Comparison of ENCODE assay signal across 10 cellular contexts in the genomic region with DNA sequence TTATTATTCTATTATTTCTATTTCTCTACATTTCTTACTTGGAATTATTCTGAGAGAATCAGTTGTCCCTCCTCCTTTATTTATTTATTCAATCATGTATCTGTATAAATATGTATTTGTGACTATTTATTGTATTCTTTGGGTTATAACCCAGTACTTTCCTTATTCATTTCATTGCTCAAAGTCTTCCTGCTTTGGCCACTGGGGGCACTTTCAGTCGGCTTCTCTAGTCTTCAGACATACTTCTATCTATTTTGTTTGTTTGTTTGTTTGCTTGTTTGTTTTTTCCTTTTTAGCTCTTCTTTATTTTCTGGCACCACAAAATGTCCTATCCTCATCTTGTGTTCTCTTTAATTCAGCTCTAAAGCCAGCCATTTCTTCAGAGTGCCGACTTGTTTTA.
A peak's percentile ranks its signal among the peaks of the same experiment; 100 is the strongest.
DNase-seq lines count a peak whose midpoint lies in the region; ATAC-seq and TF ChIP-seq lines count a peak whose summit lies in the region.
"Had no signal": no experiment of that assay in that cellular context is flagged by ENCODE, and none has a peak within 500 bp of the region (broad histone marks: within the 10 kb centered on the region; RNA-seq: fewer than 3 reads in every experiment).

No MANE protein-coding gene starts in this region.

- ATAC-seq in GM18498 (IDR thresholded peaks at IDR 0.05; ENCODE audit: unreplicated experiment): peak; percentile 48
- no peak for ATAC-seq in IMR-90 (ENCODE audit: low read depth)
- ATAC-seq: activated naive CD4-positive, alpha-beta T cell treated with anti-CD3 and anti-CD28 coated beads, Interleukin-2, amount 50 U/mL, for 72 hours had no signal

- H2BK20ac ChIP-seq in IMR-90 (ENCODE audit: low read depth, low read length): no peak overlapping the region

- POLR2A ChIA-PET in IMR-90 (lab: Charles Lee; ENCODE audit: unreplicated experiment): interaction anchor here (0.5 kb wide), 1 partner anchor 430 kb away, joined by 20 read pairs; no protein-coding TSS in a partner anchor

- H3K9me3 ChIP-seq in IMR-90 (ENCODE audit: control insufficient read depth, insufficient read depth, low read length): no peaks in the 10 kb centered on the region

- no peak overlapping the region for H2AK5ac ChIP-seq in IMR-90 (ENCODE audit: low read depth, low read length)

- no peak overlapping the region for H3K18ac ChIP-seq in IMR-90 (ENCODE audit: low read depth, low read length)

- H3K4me1 Mint-ChIP-seq in chondrocyte (ENCODE audit: low read depth) (peaks cover 44% of the 10 kb centered on the region), progenitor cell of endocrine pancreas (ENCODE audit: low read depth) (no peaks in the 10 kb centered on the region)

- no peaks in the 10 kb centered on the region for H4K20me1 ChIP-seq in IMR-90 (ENCODE audit: insufficient read depth, low read length)

- no peak for TF ChIP-seq POLR2A in IMR-90 (IDR thresholded peaks at IDR 0.05; ENCODE audit: low read depth, low read length)

- no peak overlapping the region for H3K27ac ChIP-seq in IMR-90 (ENCODE audit: insufficient read depth, low read length)

- H3K4me3 ChIP-seq in IMR-90 (ENCODE audit: insufficient read depth, low read depth, low read length): no peak overlapping the region

- no peak overlapping the region for H3K9ac ChIP-seq in IMR-90 (ENCODE audit: low read depth, low read length)

- no peak overlapping the region for H3K4ac ChIP-seq in IMR-90 (ENCODE audit: low read depth, low read length)

- H3K27me3 Mint-ChIP-seq in chondrocyte (ENCODE audit: low read depth) (no peaks in the 10 kb centered on the region), progenitor cell of endocrine pancreas (peaks cover 12% of the 10 kb centered on the region)

- no peaks in the 10 kb centered on the region for H3K36me3 ChIP-seq in IMR-90 (ENCODE audit: control insufficient read depth, insufficient read depth, low read length)

- H3K9me3 Mint-ChIP-seq in chondrocyte (ENCODE audit: low read depth) (no peaks in the 10 kb centered on the region), progenitor cell of endocrine pancreas (ENCODE audit: low read depth) (no peaks in the 10 kb centered on the region)
- H3K9me3 Mint-ChIP-seq: activated naive CD4-positive, alpha-beta T cell treated with anti-CD3 and anti-CD28 coated beads, Interleukin-2, amount 50 U/mL, for 72 hours had no signal

- H3K36me3 Mint-ChIP-seq in chondrocyte (ENCODE audit: low read depth) (no peaks in the 10 kb centered on the region), progenitor cell of endocrine pancreas (ENCODE audit: insufficient read depth) (no peaks in the 10 kb centered on the region)
- H3K36me3 Mint-ChIP-seq: activated naive CD4-positive, alpha-beta T cell treated with anti-CD3 and anti-CD28 coated beads, Interleukin-2, amount 50 U/mL, for 72 hours had no signal

- no peaks in the 10 kb centered on the region for H3K27me3 ChIP-seq in IMR-90 (ENCODE audit: control insufficient read depth, insufficient read depth, low read length)

- WGBS in IMR-90 (ENCODE audit: extremely low coverage in 2 of 2, insufficient read length in 1 of 2), 2 experiments: no CpG with 5 or more reads among the region's 2 CpGs

- H3K9me1 ChIP-seq in IMR-90 (ENCODE audit: insufficient read depth, low read length): no peaks in the 10 kb centered on the region

- dilution Hi-C loops in IMR-90 (cut with HindIII; ENCODE audit: low sequenced_read_pairs, unreplicated experiment): no loop called here

- H3K23ac ChIP-seq in IMR-90 (ENCODE audit: low read depth, low read length): no peak overlapping the region

- peak; percentile 29 for TF ChIP-seq CTCF in IMR-90 (conservative IDR thresholded peaks at IDR 0.05; ENCODE audit: low read depth, low read length)
- TF ChIP-seq CTCF in chondrocyte (IDR thresholded peaks at IDR 0.05): peak; percentile 70
- peak; percentile 56 for TF ChIP-seq CTCF in progenitor cell of endocrine pancreas (IDR thresholded peaks at IDR 0.05; ENCODE audit: unreplicated experiment)

- H4K8ac ChIP-seq in IMR-90 (ENCODE audit: low read depth in 2 of 2, low read length in 2 of 2): no peak overlapping the region

- no peaks in the 10 kb centered on the region for H3K79me1 ChIP-seq in IMR-90 (ENCODE audit: low read depth in 1 of 2, low read length in 2 of 2)

- no peak for TF ChIP-seq RAD21 in IMR-90 (IDR thresholded peaks at IDR 0.05; ENCODE audit: low read length)

- no peak overlapping the region for H2BK120ac ChIP-seq in IMR-90 (ENCODE audit: low read depth, low read length)

- no peak overlapping the region for H3K56ac ChIP-seq in IMR-90 (ENCODE audit: extremely low read depth, insufficient read depth, low read length)

- H3K4me2 ChIP-seq in IMR-90 (ENCODE audit: low read depth, low read length): no peak overlapping the region

- in situ Hi-C loops in IMR-90 (cut with MboI; ENCODE audit: low sequenced_read_pairs): no loop called here

- intact Hi-C loops in IMR-90 (cut with micrococcal nuclease): no loop called here

- DNase-seq in IMR-90 (no peak), chondrocyte (ENCODE audit: low spot score) (no peak), progenitor cell of endocrine pancreas (ENCODE audit: low spot score, unreplicated experiment) (no peak), NCI-H524 (lab: John Stamatoyannopoulos, UW) (no peak), NOMO-1 treated with dmso at 0.1 percent for 144 hours (lab: John Stamatoyannopoulos, UW; ENCODE audit: unreplicated experiment) (no peak)
- DNase-seq in NK-92 treated with Interleukin-12 subunit alpha and Interleukin-12 subunit beta, amount 100 ng/mL, for 24 hours (lab: John Stamatoyannopoulos, UW): no peak
- DNase-seq: activated CD4-positive, CD25-positive, alpha-beta regulatory T cell treated with anti-CD3 and anti-CD28 coated beads, Interleukin-2, amount 50 U/mL, for 72 hours; substantia nigra had no signal

- no peak overlapping the region for H2AK9ac ChIP-seq in IMR-90 (replicated peaks; ENCODE audit: low read depth, low read length, poor library complexity)

- no peaks in the 10 kb centered on the region for H3K4me1 ChIP-seq in IMR-90 (ENCODE audit: control insufficient read depth, insufficient read depth, low read length)

- H2AFZ ChIP-seq in IMR-90 (replicated peaks; ENCODE audit: low read length, poor library complexity): no peak overlapping the region

- no peak overlapping the region for H4K5ac ChIP-seq in IMR-90 (ENCODE audit: low read depth, low read length)

- H2BK15ac ChIP-seq in IMR-90 (ENCODE audit: low read depth, low read length): no peak overlapping the region

- H3K27ac Mint-ChIP-seq in chondrocyte (ENCODE audit: unreplicated experiment) (no peak overlapping the region), progenitor cell of endocrine pancreas (no peak overlapping the region)
- H3K27ac Mint-ChIP-seq: activated naive CD4-positive, alpha-beta T cell treated with anti-CD3 and anti-CD28 coated beads, Interleukin-2, amount 50 U/mL, for 72 hours had no signal

- H3K14ac ChIP-seq in IMR-90 (replicated peaks; ENCODE audit: low read depth, low read length): no peak overlapping the region

- no peak overlapping the region for H2BK5ac ChIP-seq in IMR-90 (ENCODE audit: low read depth, low read length, poor library complexity, severe bottlenecking)

- BruUV-seq in IMR-90 (replicated peaks; lab: Mats Ljungman, UMichigan): no TSS peak

- CTCF ChIA-PET in IMR-90 (lab: Yijun Ruan, JAX): interaction anchor here (0.8 to 1.9 kb wide), 4 partner anchors 243 to 361 kb away, joined by 3 to 8 read pairs (median 4); a partner anchor contains a TSS

- H3K4me3 Mint-ChIP-seq in chondrocyte (ENCODE audit: unreplicated experiment) (no peak overlapping the region), progenitor cell of endocrine pancreas (ENCODE audit: low read depth) (no peak overlapping the region)

- H4K91ac ChIP-seq in IMR-90 (ENCODE audit: insufficient read depth, low read depth, low read length): no peak overlapping the region

TF ChIP-seq in IMR-90, 13 proteins besides CTCF, POLR2A, EP300 and RAD21:
- no peak for TF ChIP-seq MXI1 (IDR thresholded peaks at IDR 0.05; ENCODE audit: borderline replicate concordance, low read depth, low read length)
- TF ChIP-seq, protein P1, sequence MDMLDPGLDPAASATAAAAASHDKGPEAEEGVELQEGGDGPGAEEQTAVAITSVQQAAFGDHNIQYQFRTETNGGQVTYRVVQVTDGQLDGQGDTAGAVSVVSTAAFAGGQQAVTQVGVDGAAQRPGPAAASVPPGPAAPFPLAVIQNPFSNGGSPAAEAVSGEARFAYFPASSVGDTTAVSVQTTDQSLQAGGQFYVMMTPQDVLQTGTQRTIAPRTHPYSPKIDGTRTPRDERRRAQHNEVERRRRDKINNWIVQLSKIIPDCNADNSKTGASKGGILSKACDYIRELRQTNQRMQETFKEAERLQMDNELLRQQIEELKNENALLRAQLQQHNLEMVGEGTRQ (IDR thresholded peaks at IDR 0.05; ENCODE audit: low read depth, low read length): no peak
- no peak for TF ChIP-seq RFX5 (IDR thresholded peaks at IDR 0.05; ENCODE audit: low read depth, low read length)
- TF ChIP-seq RCOR1 (IDR thresholded peaks at IDR 0.05; ENCODE audit: insufficient replicate concordance, low read length): no peak
- TF ChIP-seq MAZ (IDR thresholded peaks at IDR 0.05; ENCODE audit: borderline replicate concordance, low read depth, low read length): no peak
- TF ChIP-seq FOS (IDR thresholded peaks at IDR 0.05; ENCODE audit: low read depth, low read length): no peak
- TF ChIP-seq SMC3 (IDR thresholded peaks at IDR 0.05; ENCODE audit: low read depth, low read length): no peak
- no peak for TF ChIP-seq MAFK (IDR thresholded peaks at IDR 0.05; ENCODE audit: low read depth, low read length)
- TF ChIP-seq BHLHE40 (IDR thresholded peaks at IDR 0.05; ENCODE audit: low read depth, low read length): no peak
- TF ChIP-seq NFE2L2 (IDR thresholded peaks at IDR 0.05; ENCODE audit: low read depth, low read length): no peak
- TF ChIP-seq CEBPB (IDR thresholded peaks at IDR 0.05; ENCODE audit: low read depth, low read length): no peak
- TF ChIP-seq CHD1 (IDR thresholded peaks at IDR 0.05; ENCODE audit: low read depth, low read length): no peak
- TF ChIP-seq, protein P2, sequence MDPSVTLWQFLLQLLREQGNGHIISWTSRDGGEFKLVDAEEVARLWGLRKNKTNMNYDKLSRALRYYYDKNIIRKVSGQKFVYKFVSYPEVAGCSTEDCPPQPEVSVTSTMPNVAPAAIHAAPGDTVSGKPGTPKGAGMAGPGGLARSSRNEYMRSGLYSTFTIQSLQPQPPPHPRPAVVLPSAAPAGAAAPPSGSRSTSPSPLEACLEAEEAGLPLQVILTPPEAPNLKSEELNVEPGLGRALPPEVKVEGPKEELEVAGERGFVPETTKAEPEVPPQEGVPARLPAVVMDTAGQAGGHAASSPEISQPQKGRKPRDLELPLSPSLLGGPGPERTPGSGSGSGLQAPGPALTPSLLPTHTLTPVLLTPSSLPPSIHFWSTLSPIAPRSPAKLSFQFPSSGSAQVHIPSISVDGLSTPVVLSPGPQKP (IDR thresholded peaks at IDR 0.05; ENCODE audit: borderline replicate concordance, low read depth, low read length): no peak
